1 cellular context compared by ENCODE assay signal in genomic region chr10:21496285-21497176, GRCh38.
A peak's percentile ranks its signal among the peaks of the same experiment; 100 is the strongest.
TF ChIP-seq lines count a peak whose summit lies in the region.

No MANE protein-coding gene starts in this region.

TF ChIP-seq in HEK293, 187 proteins besides CTCF, POLR2A, EP300 and RAD21 (continued from another document):
- TF ChIP-seq ZNF561 (tag by site-specific recombination; IDR thresholded peaks at IDR 0.05; ENCODE audit: borderline replicate concordance), result 0 out of 2 replicates have a peak, but pooled peaks have one; percentile 13
- TF ChIP-seq ZNF600 (tag by site-specific recombination; IDR thresholded peaks at IDR 0.05), result no peak
- peak; percentile 99 for TF ChIP-seq GLIS1 (tag by site-specific recombination; IDR thresholded peaks at IDR 0.05)
- TF ChIP-seq ZBTB6 (tag by site-specific recombination; IDR thresholded peaks at IDR 0.05), result no peak
- no peak; the same call in 1 of the 2 replicates for TF ChIP-seq ZXDB (tag by site-specific recombination; IDR thresholded peaks at IDR 0.05)
- TF ChIP-seq ZIC2 (tag by site-specific recombination; IDR thresholded peaks at IDR 0.05), result peak; percentile 92
- no peak for TF ChIP-seq ZNF426 (tag by site-specific recombination; IDR thresholded peaks at IDR 0.05)
- no peak for TF ChIP-seq ZNF214 (tag by site-specific recombination; IDR thresholded peaks at IDR 0.05; ENCODE audit: borderline replicate concordance)
- TF ChIP-seq ZBTB48 (tag by site-specific recombination; IDR thresholded peaks at IDR 0.05), result peak; percentile 91
- TF ChIP-seq ZBTB10 (tag by site-specific recombination; IDR thresholded peaks at IDR 0.05), result peak; percentile 71
- no peak for TF ChIP-seq OSR2 (tag by site-specific recombination; IDR thresholded peaks at IDR 0.05)
- TF ChIP-seq ZBTB20 (tag by site-specific recombination; IDR thresholded peaks at IDR 0.05), result peak; percentile 75; the same call in 1 of the 2 replicates
- no peak for TF ChIP-seq ZNF747 (tag by site-specific recombination; IDR thresholded peaks at IDR 0.05)
- no peak; the same call in 1 of the 2 replicates for TF ChIP-seq BCL11A (tag by site-specific recombination; IDR thresholded peaks at IDR 0.05; ENCODE audit: low read depth)
- no peak for TF ChIP-seq ZSCAN18 (tag by site-specific recombination; IDR thresholded peaks at IDR 0.05)
- TF ChIP-seq ZSCAN4 (tag by site-specific recombination; IDR thresholded peaks at IDR 0.05), result 0 out of 2 replicates have a peak, but pooled peaks have one; percentile 20
- TF ChIP-seq ZNF10 (tag by site-specific recombination; IDR thresholded peaks at IDR 0.05), result no peak
- TF ChIP-seq IKZF3 (tag by site-specific recombination; IDR thresholded peaks at IDR 0.05), result peak; percentile 29; the same call in 1 of the 2 replicates
- no peak; the same call in none of the 2 replicates for TF ChIP-seq ZNF335 (tag by site-specific recombination; conservative IDR thresholded peaks at IDR 0.05)
- no peak for TF ChIP-seq ZNF266 (tag by site-specific recombination; IDR thresholded peaks at IDR 0.05; ENCODE audit: low read depth)
- TF ChIP-seq PRDM2 (tag by site-specific recombination; IDR thresholded peaks at IDR 0.05; ENCODE audit: borderline replicate concordance), result 0 out of 2 replicates have a peak, but pooled peaks have one; percentile 59
- no peak for TF ChIP-seq GLI2 (tag by site-specific recombination; IDR thresholded peaks at IDR 0.05; ENCODE audit: borderline replicate concordance, low read depth)
- 0 out of 2 replicates have a peak, but pooled peaks have one; percentile 23 for TF ChIP-seq GLI4 (tag by site-specific recombination; IDR thresholded peaks at IDR 0.05)
- no peak for TF ChIP-seq PRDM6 (tag by site-specific recombination; IDR thresholded peaks at IDR 0.05)
- no peak for TF ChIP-seq ZNF704 (tag by site-specific recombination; IDR thresholded peaks at IDR 0.05)
- TF ChIP-seq ZNF664 (tag by site-specific recombination; IDR thresholded peaks at IDR 0.05), result no peak
- TF ChIP-seq ZNF76 (tag by site-specific recombination; IDR thresholded peaks at IDR 0.05; ENCODE audit: borderline replicate concordance, low read depth), result peak; percentile 74; the same call in 1 of the 2 replicates
